ENCODE assay signal across 22 cellular contexts in genomic region chr9:137352511-137353222, GRCh38. TPM values are rescaled to one million over a fixed set of nuclear protein-coding genes. Genes with fewer than 3 reads are reported as not detected.
DNase-seq lines count a peak whose midpoint lies in the region; ATAC-seq and TF ChIP-seq lines count a peak whose summit lies in the region.
"Had no signal": no experiment of that assay in that cellular context is flagged by ENCODE, and none has a peak within 500 bp of the region (broad histone marks: within the 10 kb centered on the region; RNA-seq: fewer than 3 reads in every experiment).

No MANE protein-coding gene starts in this region.

- H4K12ac ChIP-seq in trophoblast cell (ENCODE audit: low read depth, low read length), result no peak overlapping the region

- no peak overlapping the region for H4K91ac ChIP-seq in trophoblast cell (ENCODE audit: low read depth, low read length)

- no peaks in the 10 kb centered on the region for H3K4me1 Mint-ChIP-seq in endodermal cell
- H3K4me1 Mint-ChIP-seq: B cell, IgD-negative memory B cell had no signal

- no peak overlapping the region for H3K4ac ChIP-seq in trophoblast cell (ENCODE audit: low read depth, low read length)

- H3K4me3 ChIP-seq in BLaER1 (no peak overlapping the region), endodermal cell (ENCODE audit: low read length) (no peak overlapping the region), trophoblast cell (ENCODE audit: low read depth, low read length) (peak overlapping the region; percentile 8), colonic mucosa (no peak overlapping the region), breast epithelium (no peak overlapping the region)
- H3K4me3 ChIP-seq: A549, Peyer's patch had no signal

- no peak overlapping the region for H3K4me3 Mint-ChIP-seq in endodermal cell
- H3K4me3 Mint-ChIP-seq: B cell, HFFc6, IgD-negative memory B cell had no signal

- no peak overlapping the region for H3K14ac ChIP-seq in trophoblast cell (ENCODE audit: low read length)

- peaks cover 6% of the 10 kb centered on the region for H3K27me3 Mint-ChIP-seq in endodermal cell (ENCODE audit: insufficient read depth)
- H3K27me3 Mint-ChIP-seq: B cell, IgD-negative memory B cell had no signal

- H2AK5ac ChIP-seq in trophoblast cell (ENCODE audit: low read length), result no peak overlapping the region

- H3K79me1 ChIP-seq in trophoblast cell (ENCODE audit: low read length), result no peaks in the 10 kb centered on the region

- peak; percentile 16 for DNase-seq in GM20000 (ENCODE audit: low spot score)
- DNase-seq in endodermal cell, result peak; percentile 20
- no peak for DNase-seq in trophoblast cell
- DNase-seq in OCI-M2 (lab: John Stamatoyannopoulos, UW; ENCODE audit: unreplicated experiment), result no peak
- DNase-seq in colonic mucosa, result no peak
- no peak for DNase-seq in breast epithelium (ENCODE audit: low spot score in 2 of 2)
- DNase-seq: DMS79; HFFc6; NCI-H1105 treated with DMSO at 0.1 percent for 48 hours; NCI-H2029 treated with DMSO at 0.1 percent for 48 hours; NCI-H2171; NCI-H345; NCI-H524; NCI-H774; NK-92 treated with Interleukin-12 subunit alpha and Interleukin-12 subunit beta, amount 100 ng/mL, for 24 hours; Peyer's patch; Right ventricle myocardium superior had no signal

- no peaks in the 10 kb centered on the region for H3K79me2 ChIP-seq in trophoblast cell (ENCODE audit: control insufficient read depth, insufficient read depth, low read length, poor library complexity)

- H2BK5ac ChIP-seq in trophoblast cell (ENCODE audit: low read depth, low read length, poor library complexity), result no peak overlapping the region

- no peak overlapping the region for H3K18ac ChIP-seq in trophoblast cell (ENCODE audit: low read length)

- H3K4me2 ChIP-seq in BLaER1, result no peak overlapping the region
- no peak overlapping the region for H3K4me2 ChIP-seq in trophoblast cell (ENCODE audit: low read length)
- H3K4me2 ChIP-seq: A549 had no signal

- no peak for TF ChIP-seq POLR2A in breast epithelium (IDR thresholded peaks at IDR 0.05)

- intact Hi-C loops in colonic mucosa (cut with DNase I), result no loop called here
- intact Hi-C loops in breast epithelium (cut with DNase I; ENCODE audit: low total_unique reads), result no loop called here

- no peaks in the 10 kb centered on the region for H3K27me3 ChIP-seq in BLaER1
- no peaks in the 10 kb centered on the region for H3K27me3 ChIP-seq in endodermal cell (ENCODE audit: control insufficient read depth, insufficient read depth, low read length, poor library complexity, severe bottlenecking)
- H3K27me3 ChIP-seq in trophoblast cell (ENCODE audit: insufficient read depth, low read length), result peaks cover 2% of the 10 kb centered on the region
- no peaks in the 10 kb centered on the region for H3K27me3 ChIP-seq in colonic mucosa
- H3K27me3 ChIP-seq in breast epithelium, result no peaks in the 10 kb centered on the region
- H3K27me3 ChIP-seq: Peyer's patch had no signal

- no peaks in the 10 kb centered on the region for H3K4me1 ChIP-seq in BLaER1
- no peaks in the 10 kb centered on the region for H3K4me1 ChIP-seq in endodermal cell (ENCODE audit: control insufficient read depth, insufficient read depth, low read length)
- H3K4me1 ChIP-seq in trophoblast cell (ENCODE audit: control insufficient read depth in 1 of 2, insufficient read depth in 2 of 2, low read length in 2 of 2), result no peaks in the 10 kb centered on the region
- H3K4me1 ChIP-seq in colonic mucosa, result no peaks in the 10 kb centered on the region
- no peaks in the 10 kb centered on the region for H3K4me1 ChIP-seq in breast epithelium
- H3K4me1 ChIP-seq: A549, Peyer's patch had no signal

- no peak overlapping the region for H3K23ac ChIP-seq in trophoblast cell (ENCODE audit: low read length)

- H2BK12ac ChIP-seq in trophoblast cell (ENCODE audit: low read length), result no peak overlapping the region

- no peak overlapping the region for H3K27ac Mint-ChIP-seq in endodermal cell
- H3K27ac Mint-ChIP-seq: B cell, HFFc6 had no signal

- no peaks in the 10 kb centered on the region for H4K20me1 ChIP-seq in BLaER1

- H3K9me3 ChIP-seq in BLaER1, result peaks cover 47% of the 10 kb centered on the region
- peaks cover 20% of the 10 kb centered on the region for H3K9me3 ChIP-seq in endodermal cell (ENCODE audit: control insufficient read depth, low read length)
- peaks cover 71% of the 10 kb centered on the region for H3K9me3 ChIP-seq in trophoblast cell (ENCODE audit: insufficient read depth, low read depth, low read length)
- no peaks in the 10 kb centered on the region for H3K9me3 ChIP-seq in colonic mucosa
- H3K9me3 ChIP-seq in breast epithelium, result peaks cover 13 to 20% of the 10 kb centered on the region in 2 donors

- H3K9me3 Mint-ChIP-seq in endodermal cell, result peaks cover 23% of the 10 kb centered on the region

- no peak overlapping the region for H4K8ac ChIP-seq in trophoblast cell (ENCODE audit: low read depth, low read length)

- no peak for ATAC-seq in HG02970 (IDR thresholded peaks at IDR 0.05; ENCODE audit: low FRiP score, unreplicated experiment)

- H3K27ac ChIP-seq in BLaER1 (0 out of 2 replicates have a peak overlapping the region, but pooled peaks have one; percentile 13), endodermal cell (ENCODE audit: low read depth, low read length) (no peak overlapping the region), trophoblast cell (ENCODE audit: low read depth, low read length) (no peak overlapping the region), colonic mucosa (no peak overlapping the region), breast epithelium (no peak overlapping the region)
- H3K27ac ChIP-seq: A549, Peyer's patch had no signal

- H3K36me3 ChIP-seq in BLaER1, result peaks cover 18% of the 10 kb centered on the region; the same call in 1 of the 2 replicates
- H3K36me3 ChIP-seq in endodermal cell (ENCODE audit: control insufficient read depth, insufficient read depth, low read length), result no peaks in the 10 kb centered on the region
- peaks cover 0 to 2% of the 10 kb centered on the region in 2 experiments for H3K36me3 ChIP-seq in trophoblast cell (ENCODE audit: control insufficient read depth in 1 of 2, insufficient read depth in 2 of 2, low read length in 2 of 2)
- no peaks in the 10 kb centered on the region for H3K36me3 ChIP-seq in colonic mucosa
- no peaks in the 10 kb centered on the region for H3K36me3 ChIP-seq in breast epithelium
- H3K36me3 ChIP-seq: Peyer's patch had no signal

- WGBS in endodermal cell (ENCODE audit: insufficient coverage in 1 of 2, insufficient read length in 1 of 2), 2 experiments, result 90 to 92% methylated on average over 22 to 26 of the region's 26 CpGs
- no CpG with 5 or more reads among the region's 26 CpGs for WGBS in trophoblast cell (ENCODE audit: extremely low coverage, insufficient coverage, insufficient read length)

- no peak for TF ChIP-seq CTCF in GM20000 (IDR thresholded peaks at IDR 0.05; ENCODE audit: extremely low read depth, missing control alignments)
- no peak for TF ChIP-seq CTCF in endodermal cell (conservative IDR thresholded peaks at IDR 0.05)
- TF ChIP-seq CTCF in colonic mucosa (IDR thresholded peaks at IDR 0.05), result no peak
- TF ChIP-seq CTCF in breast epithelium (IDR thresholded peaks at IDR 0.05), result no peak

- H3K36me3 Mint-ChIP-seq in endodermal cell (ENCODE audit: low read depth), result no peaks in the 10 kb centered on the region
- H3K36me3 Mint-ChIP-seq: IgD-negative memory B cell had no signal

- H3K9ac ChIP-seq in BLaER1 (no peak overlapping the region), endodermal cell (ENCODE audit: extremely low read depth, low read length, poor library complexity, severe bottlenecking) (no peak overlapping the region), trophoblast cell (ENCODE audit: low read length) (no peak overlapping the region), colonic mucosa (ENCODE audit: low read depth in 2 of 2, low read length in 2 of 2) (no peak overlapping the region)

- H2AFZ ChIP-seq in trophoblast cell (ENCODE audit: insufficient read depth, low read length, poor library complexity), result no peak overlapping the region

- no peak overlapping the region for H2BK120ac ChIP-seq in trophoblast cell (ENCODE audit: insufficient read depth, low read length, poor library complexity)

RNA-seq across cellular contexts. Expression of gene NRARP, which starts 50.6 kb away (rescaled TPM):
- total RNA-seq in endodermal cell, result 10 to 100 TPM; 12.1 to 12.9 TPM
- polyA plus RNA-seq in endodermal cell (2013, experiment 1 of 2), result 59.0 TPM
- polyA plus RNA-seq in endodermal cell (2013, experiment 2 of 2), result 52.6 TPM
- 1.6 and 1.7 TPM in 2 replicates for polyA plus RNA-seq in trophoblast cell (2013)
- total RNA-seq in colonic mucosa, result 100 to 1,000 TPM; 120 to 178 TPM
- 1 to 10 TPM; 2.1 to 6.9 (median 3.5) TPM for total RNA-seq in breast epithelium
- polyA plus RNA-seq: IgD-negative memory B cell had no signal

Comparison
In these comparisons a context has a peak if more than half of its experiments do, and no peak if none do; other contexts are left out.
1. DNase-seq: peak in GM20000 (single experiment) and endodermal cell (single experiment); none in trophoblast cell (0 of 2), OCI-M2 (single experiment), colonic mucosa (single experiment) and breast epithelium (0 of 2).
2. RNA of gene NRARP, which starts 50.6 kb away (total RNA-seq): 120 to 178 TPM in colonic mucosa; 12.1 to 12.9 TPM in endodermal cell and 2.1 to 6.9 TPM in breast epithelium; every median in the first group is over 4 times any median in the second.